16 cellular contexts compared by ENCODE assay signal in genomic region chr1:33893147-33893830, GRCh38. TPM values are rescaled to one million over a fixed set of nuclear protein-coding genes. Genes with fewer than 3 reads are reported as not detected.
DNase-seq lines count a peak whose midpoint lies in the region; ATAC-seq and TF ChIP-seq lines count a peak whose summit lies in the region.
"Had no signal": no experiment of that assay in that cellular context is flagged by ENCODE, and none has a peak within 500 bp of the region (broad histone marks: within the 10 kb centered on the region; RNA-seq: fewer than 3 reads in every experiment).

No MANE protein-coding gene starts in this region.

- H3K36me3 Mint-ChIP-seq in progenitor cell of endocrine pancreas (ENCODE audit: insufficient read depth), result no peaks in the 10 kb centered on the region

- H2AFZ ChIP-seq in trophoblast cell (ENCODE audit: insufficient read depth, low read length, poor library complexity), result no peak overlapping the region

- H3K18ac ChIP-seq in trophoblast cell (ENCODE audit: low read length), result no peak overlapping the region

- TF ChIP-seq CTCF in AG09319 (IDR thresholded peaks at IDR 0.05; ENCODE audit: low read depth, low read length) (no peak), body of pancreas (IDR thresholded peaks at IDR 0.05) (no peak), heart right ventricle (IDR thresholded peaks at IDR 0.05) (no peak), progenitor cell of endocrine pancreas (IDR thresholded peaks at IDR 0.05; ENCODE audit: unreplicated experiment) (no peak)

- H3K27me3 Mint-ChIP-seq in progenitor cell of endocrine pancreas, result peaks cover 3% of the 10 kb centered on the region
- H3K27me3 Mint-ChIP-seq: activated CD4-positive, alpha-beta T cell treated with anti-CD3 and anti-CD28 coated beads, Interleukin-2, amount 10 ng/mL, durations not matched to agents 24 days and 14 days had no signal

- H2BK120ac ChIP-seq in trophoblast cell (ENCODE audit: insufficient read depth, low read length, poor library complexity), result no peak overlapping the region

- no peak overlapping the region for H2BK5ac ChIP-seq in trophoblast cell (ENCODE audit: low read depth, low read length, poor library complexity)

- WGBS in body of pancreas, 2 donors, result 62 to 68% methylated on average over 3 of the region's 3 CpGs
- WGBS in heart right ventricle, 2 donors, result 32 to 37% methylated on average over 3 of the region's 3 CpGs
- no CpG with 5 or more reads among the region's 3 CpGs for WGBS in trophoblast cell (ENCODE audit: extremely low coverage, insufficient coverage, insufficient read length)

- no peaks in the 10 kb centered on the region for H3K79me1 ChIP-seq in trophoblast cell (ENCODE audit: low read length)

- H3K27ac ChIP-seq in body of pancreas (no peak overlapping the region), heart right ventricle (peak overlapping the region in 6 of 10 donors; percentile 17 to 48 (median 40)), trophoblast cell (ENCODE audit: low read depth, low read length) (no peak overlapping the region)

- no peaks in the 10 kb centered on the region for H3K9me3 Mint-ChIP-seq in progenitor cell of endocrine pancreas (ENCODE audit: low read depth)
- H3K9me3 Mint-ChIP-seq: activated CD4-positive, alpha-beta T cell treated with anti-CD3 and anti-CD28 coated beads, Interleukin-2, amount 10 ng/mL, durations not matched to agents 24 days and 14 days; T-helper 1 cell treated with Interleukin-12 subunit alpha and Interleukin-12 subunit beta and Interleukin-4 antibody, amounts not matched to agents 30 μg/mL and 1 μg/mL, for 36 hours had no signal

- no peak overlapping the region for H2AK5ac ChIP-seq in trophoblast cell (ENCODE audit: low read length)

- TF ChIP-seq POLR2A in body of pancreas (IDR thresholded peaks at IDR 0.05) (no peak), GM18505 (IDR thresholded peaks at IDR 0.05; ENCODE audit: borderline replicate concordance, extremely low read depth, insufficient read depth, insufficient read length) (no peak)

- no peak overlapping the region for H2BK12ac ChIP-seq in trophoblast cell (ENCODE audit: low read length)

- no peak overlapping the region for H3K4me2 ChIP-seq in trophoblast cell (ENCODE audit: low read length)

- H3K36me3 ChIP-seq in body of pancreas (replicated peaks in 1 of 2; ENCODE audit: insufficient read depth in 1 of 2, low read depth in 2 of 2) (no peaks in the 10 kb centered on the region), heart right ventricle (no peaks in the 10 kb centered on the region), trophoblast cell (ENCODE audit: control insufficient read depth in 1 of 2, insufficient read depth in 2 of 2, low read length in 2 of 2) (no peaks in the 10 kb centered on the region)

- H3K4me3 ChIP-seq in body of pancreas (no peak overlapping the region), heart right ventricle (no peak overlapping the region), trophoblast cell (ENCODE audit: low read depth, low read length) (no peak overlapping the region)

- no peak overlapping the region for H4K91ac ChIP-seq in trophoblast cell (ENCODE audit: low read depth, low read length)

- H3K23ac ChIP-seq in trophoblast cell (ENCODE audit: low read length), result no peak overlapping the region

- no peak overlapping the region for H3K4ac ChIP-seq in trophoblast cell (ENCODE audit: low read depth, low read length)

- no peak overlapping the region for H3K9ac ChIP-seq in trophoblast cell (ENCODE audit: low read length)

- H3K27me3 ChIP-seq in body of pancreas, result no peaks in the 10 kb centered on the region
- H3K27me3 ChIP-seq in heart right ventricle, result no peaks in the 10 kb centered on the region
- no peaks in the 10 kb centered on the region for H3K27me3 ChIP-seq in trophoblast cell (ENCODE audit: insufficient read depth, low read length)

- no peaks in the 10 kb centered on the region for H3K9me3 ChIP-seq in body of pancreas
- no peaks in the 10 kb centered on the region for H3K9me3 ChIP-seq in heart right ventricle
- H3K9me3 ChIP-seq in trophoblast cell (ENCODE audit: insufficient read depth, low read depth, low read length), result no peaks in the 10 kb centered on the region

- peak; percentile 33 for ATAC-seq in body of pancreas
- peak; percentile 72 to 93 (median 84) for ATAC-seq in heart right ventricle
- no peak for ATAC-seq in GM18858 (IDR thresholded peaks at IDR 0.05; ENCODE audit: unreplicated experiment)
- ATAC-seq in GM18505 (IDR thresholded peaks at IDR 0.05; ENCODE audit: unreplicated experiment), result no peak
- ATAC-seq: esophagus mucosa had no signal

- no peak overlapping the region for H3K27ac Mint-ChIP-seq in progenitor cell of endocrine pancreas
- H3K27ac Mint-ChIP-seq: activated CD4-positive, alpha-beta T cell treated with anti-CD3 and anti-CD28 coated beads, Interleukin-2, amount 10 ng/mL, durations not matched to agents 24 days and 14 days; T-helper 1 cell treated with Interleukin-12 subunit alpha and Interleukin-12 subunit beta and Interleukin-4 antibody, amounts not matched to agents 30 μg/mL and 1 μg/mL, for 36 hours had no signal

- intact Hi-C loops in body of pancreas (cut with DNase I), result no loop called here
- intact Hi-C loops in heart right ventricle (cut with DNase I), result no loop called here

- no peaks in the 10 kb centered on the region for H3K79me2 ChIP-seq in trophoblast cell (ENCODE audit: control insufficient read depth, insufficient read depth, low read length, poor library complexity)

- H4K12ac ChIP-seq in trophoblast cell (ENCODE audit: low read depth, low read length), result no peak overlapping the region

- no peak overlapping the region for H4K8ac ChIP-seq in trophoblast cell (ENCODE audit: low read depth, low read length)

- no peaks in the 10 kb centered on the region for H3K4me1 ChIP-seq in body of pancreas
- peaks cover 0 to 19% (median 5%) of the 10 kb centered on the region in 9 donors for H3K4me1 ChIP-seq in heart right ventricle
- no peaks in the 10 kb centered on the region for H3K4me1 ChIP-seq in trophoblast cell (ENCODE audit: control insufficient read depth in 1 of 2, insufficient read depth in 2 of 2, low read length in 2 of 2)

- DNase-seq in AG09319 (ENCODE audit: extremely low read depth, low read depth), result peak; percentile 69
- DNase-seq in body of pancreas, result peak in 1 of 4 donors; percentile 12
- no peak for DNase-seq in heart right ventricle
- peak; percentile 70 to 71 for DNase-seq in trophoblast cell
- no peak for DNase-seq in H4 (ENCODE audit: low spot score)
- no peak for DNase-seq in progenitor cell of endocrine pancreas (ENCODE audit: low spot score, unreplicated experiment)
- DNase-seq: ACHN; activated CD4-positive, alpha-beta T cell treated with anti-CD3 and anti-CD28 coated beads, Interleukin-2, amount 10 ng/mL, durations not matched to agents 24 days and 14 days; cerebellar nuclear complex; DMS79; stimulated activated CD4-positive, alpha-beta T cell treated with anti-CD3 and anti-CD28 coated beads, Interleukin-15, amount 100 ng/mL, for 24 hours had no signal

- H3K4me1 Mint-ChIP-seq in progenitor cell of endocrine pancreas (ENCODE audit: low read depth), result no peaks in the 10 kb centered on the region
- H3K4me1 Mint-ChIP-seq: activated CD4-positive, alpha-beta T cell treated with anti-CD3 and anti-CD28 coated beads, Interleukin-2, amount 10 ng/mL, durations not matched to agents 24 days and 14 days had no signal

- no peak overlapping the region for H3K14ac ChIP-seq in trophoblast cell (ENCODE audit: low read length)

- no peak overlapping the region for H3K4me3 Mint-ChIP-seq in progenitor cell of endocrine pancreas (ENCODE audit: low read depth)
- H3K4me3 Mint-ChIP-seq: activated CD4-positive, alpha-beta T cell treated with anti-CD3 and anti-CD28 coated beads, Interleukin-2, amount 10 ng/mL, durations not matched to agents 24 days and 14 days; T-helper 1 cell treated with Interleukin-12 subunit alpha and Interleukin-12 subunit beta and Interleukin-4 antibody, amounts not matched to agents 30 μg/mL and 1 μg/mL, for 36 hours had no signal

RNA-seq across cellular contexts. Expression of gene HMGB4, which starts 29.4 kb away (rescaled TPM):
- total RNA-seq in body of pancreas (not detected), heart right ventricle (not detected), progenitor cell of endocrine pancreas (not detected in 2 replicates)
- not detected for polyA plus RNA-seq in heart right ventricle
- polyA plus RNA-seq in trophoblast cell (2013), result not detected in 2 replicates
- not detected in 2 replicates for total RNA-seq in H4 (2014; rRNA removed; shearing (Covaris generic))
- total RNA-seq: activated CD4-positive, alpha-beta T cell treated with anti-CD3 and anti-CD28 coated beads, Interleukin-2, amount 10 ng/mL, durations not matched to agents 24 days and 14 days; esophagus mucosa had no signal
- polyA plus RNA-seq: neural cell had no signal

Comparison
In these comparisons a context has a peak if more than half of its experiments do, and no peak if none do; other contexts are left out.
1. DNase-seq: peak in AG09319 (single experiment) and trophoblast cell (2 of 2); none in heart right ventricle (0 of 2), H4 (single experiment) and progenitor cell of endocrine pancreas (single experiment).
2. ATAC-seq: peak in body of pancreas (single experiment) and heart right ventricle (8 of 8); none in GM18858 (single experiment) and GM18505 (single experiment).
3. H3K27ac ChIP-seq: peak in heart right ventricle (6 of 10); none in body of pancreas (0 of 4) and trophoblast cell (single experiment).